1 cellular context compared by ENCODE assay signal in genomic region chr1:63721531-63722189, GRCh38.
TF ChIP-seq lines count a peak whose summit lies in the region.

No MANE protein-coding gene starts in this region.

TF ChIP-seq in K562, 482 proteins besides CTCF, POLR2A, EP300 and RAD21:
- no peak for TF ChIP-seq CHCHD3 (CRISPR knock-in tag; IDR thresholded peaks at IDR 0.05)
- TF ChIP-seq ZNF347 (CRISPR knock-in tag; IDR thresholded peaks at IDR 0.05; ENCODE audit: low read depth), result no peak
- TF ChIP-seq NFIC (IDR thresholded peaks at IDR 0.05), result peak; percentile 67
- no peak for TF ChIP-seq DIDO1 (tag; IDR thresholded peaks at IDR 0.05; ENCODE audit: low read depth)
- no peak for TF ChIP-seq XRCC5 (IDR thresholded peaks at IDR 0.05; ENCODE audit: low read depth, low read length)
